14 cellular contexts compared by ENCODE assay signal in the genomic region with DNA sequence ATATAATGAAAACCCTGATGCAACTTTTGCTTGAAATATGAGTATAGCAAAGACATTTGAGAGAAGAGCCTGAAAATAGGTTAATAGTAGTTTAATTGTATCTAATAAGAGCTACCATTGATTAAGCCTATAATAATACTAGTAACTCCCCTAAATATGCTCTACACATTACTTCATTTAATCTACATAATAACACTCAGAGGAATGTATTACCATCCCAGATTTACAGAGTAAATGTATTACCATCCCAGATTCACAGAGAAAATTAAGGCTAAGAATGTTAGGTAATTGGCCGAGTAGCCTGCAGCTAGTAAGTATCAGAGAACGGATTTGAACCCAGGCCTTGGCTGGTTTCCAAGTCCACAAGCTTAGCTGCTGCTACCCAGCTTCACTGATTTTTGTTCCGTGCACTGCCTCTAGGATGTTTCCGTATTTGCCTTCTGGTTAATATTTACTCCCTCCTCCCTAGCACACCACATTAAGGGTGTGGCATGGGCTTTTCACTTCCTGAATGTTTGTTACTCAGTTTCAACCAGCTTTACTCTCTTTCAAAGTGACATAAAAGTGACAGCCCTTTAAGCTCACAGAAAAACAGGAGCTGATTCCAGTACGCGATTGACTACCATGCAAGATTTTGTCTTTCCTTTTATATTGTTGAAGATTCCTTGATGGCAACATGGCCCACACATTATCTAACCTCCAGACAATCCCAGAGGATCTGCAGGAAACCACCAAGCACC. TPM values are rescaled to one million over a fixed set of nuclear protein-coding genes. Genes with fewer than 3 reads are reported as not detected.
DNase-seq lines count a peak whose midpoint lies in the region; ATAC-seq and TF ChIP-seq lines count a peak whose summit lies in the region.
"Had no signal": no experiment of that assay in that cellular context is flagged by ENCODE, and none has a peak within 500 bp of the region (broad histone marks: within the 10 kb centered on the region; RNA-seq: fewer than 3 reads in every experiment).

No MANE protein-coding gene starts in this region.

- peak; percentile 95 for DNase-seq in DMS53 (lab: John Stamatoyannopoulos, UW)
- peak; percentile 89 for DNase-seq in kidney tubule cell (ENCODE audit: low spot score)
- no peak for DNase-seq in osteocyte (ENCODE audit: extremely low spot score, unreplicated experiment)
- DNase-seq in cerebellum (ENCODE audit: low spot score), result no peak
- DNase-seq: CD4-positive, CD25-positive, alpha-beta regulatory T cell; IMR-90; mesendoderm; sigmoid colon; SJCRH30 had no signal

- TF ChIP-seq CTCF in osteocyte (IDR thresholded peaks at IDR 0.05), result no peak

- H3K9me3 Mint-ChIP-seq in osteocyte (ENCODE audit: unreplicated experiment), result peaks cover 9% of the 10 kb centered on the region
- H3K9me3 Mint-ChIP-seq in activated T-helper 17 cell treated with anti-CD3 and anti-CD28 coated beads, Interleukin-2, amount 50 U/mL, for 72 hours, result peaks cover 3% of the 10 kb centered on the region

- no peak overlapping the region for H3K4me3 Mint-ChIP-seq in osteocyte (ENCODE audit: unreplicated experiment)
- no peak overlapping the region for H3K4me3 Mint-ChIP-seq in activated T-helper 17 cell treated with anti-CD3 and anti-CD28 coated beads, Interleukin-2, amount 50 U/mL, for 72 hours
- H3K4me3 Mint-ChIP-seq: CD4-positive, CD25-positive, alpha-beta regulatory T cell had no signal

- ATAC-seq in GM19463 (IDR thresholded peaks at IDR 0.05; ENCODE audit: unreplicated experiment) (peak; percentile 95), HG03457 (IDR thresholded peaks at IDR 0.05; ENCODE audit: unreplicated experiment) (peak; percentile 72), GM18520 (IDR thresholded peaks at IDR 0.05; ENCODE audit: unreplicated experiment) (no peak)
- ATAC-seq in activated T-helper 17 cell treated with anti-CD3 and anti-CD28 coated beads, Interleukin-2, amount 50 U/mL, for 72 hours (replicated peaks), result no peak
- ATAC-seq: activated CD4-positive, CD25-positive, alpha-beta regulatory T cell treated with anti-CD3 and anti-CD28 coated beads, Interleukin-2, amount 50 U/mL, for 24 hours had no signal

- H3K4me1 Mint-ChIP-seq in osteocyte (ENCODE audit: unreplicated experiment), result no peaks in the 10 kb centered on the region
- H3K4me1 Mint-ChIP-seq in activated T-helper 17 cell treated with anti-CD3 and anti-CD28 coated beads, Interleukin-2, amount 50 U/mL, for 72 hours, result no peaks in the 10 kb centered on the region
- H3K4me1 Mint-ChIP-seq: CD4-positive, CD25-positive, alpha-beta regulatory T cell had no signal

- H3K27me3 Mint-ChIP-seq in osteocyte (ENCODE audit: unreplicated experiment), result no peaks in the 10 kb centered on the region
- H3K27me3 Mint-ChIP-seq in activated T-helper 17 cell treated with anti-CD3 and anti-CD28 coated beads, Interleukin-2, amount 50 U/mL, for 72 hours, result no peaks in the 10 kb centered on the region
- H3K27me3 Mint-ChIP-seq: CD4-positive, CD25-positive, alpha-beta regulatory T cell had no signal

- no peak overlapping the region for H3K27ac Mint-ChIP-seq in osteocyte (ENCODE audit: unreplicated experiment)
- no peak overlapping the region for H3K27ac Mint-ChIP-seq in activated T-helper 17 cell treated with anti-CD3 and anti-CD28 coated beads, Interleukin-2, amount 50 U/mL, for 72 hours
- H3K27ac Mint-ChIP-seq: CD4-positive, CD25-positive, alpha-beta regulatory T cell had no signal

- no peaks in the 10 kb centered on the region for H3K36me3 Mint-ChIP-seq in osteocyte (ENCODE audit: unreplicated experiment)
- H3K36me3 Mint-ChIP-seq in activated T-helper 17 cell treated with anti-CD3 and anti-CD28 coated beads, Interleukin-2, amount 50 U/mL, for 72 hours (ENCODE audit: low read depth), result no peaks in the 10 kb centered on the region
- H3K36me3 Mint-ChIP-seq: CD4-positive, CD25-positive, alpha-beta regulatory T cell had no signal

RNA-seq across cellular contexts. Expression of gene TOX3, which starts 26.6 kb away (rescaled TPM):
- 0.46 and 0.86 TPM in 2 replicates for total RNA-seq in osteocyte
- 15.7 TPM for total RNA-seq in cerebellum
- total RNA-seq in activated T-helper 17 cell treated with anti-CD3 and anti-CD28 coated beads, Interleukin-2, amount 50 U/mL, for 72 hours, result not detected
- total RNA-seq: CD4-positive, CD25-positive, alpha-beta regulatory T cell; IMR-90 had no signal

Comparison
In these comparisons a context has a peak if more than half of its experiments do, and no peak if none do; other contexts are left out.
1. DNase-seq: peak in DMS53 (single experiment) and kidney tubule cell (single experiment); none in osteocyte (single experiment) and cerebellum (single experiment).
2. ATAC-seq: peak in GM19463 (single experiment) and HG03457 (single experiment); none in GM18520 (single experiment) and activated T-helper 17 cell treated with anti-CD3 and anti-CD28 coated beads, Interleukin-2, amount 50 U/mL, for 72 hours (single experiment).